ENCODE assay signal across 10 cellular contexts in genomic region chr1:93219443-93219842, GRCh38. TPM values are rescaled to one million over a fixed set of nuclear protein-coding genes. Genes with fewer than 3 reads are reported as not detected.
A peak's percentile ranks its signal among the peaks of the same experiment; 100 is the strongest.
DNase-seq lines count a peak whose midpoint lies in the region; ATAC-seq and TF ChIP-seq lines count a peak whose summit lies in the region.
"Had no signal": no experiment of that assay in that cellular context is flagged by ENCODE, and none has a peak within 500 bp of the region (broad histone marks: within the 10 kb centered on the region; RNA-seq: fewer than 3 reads in every experiment).

No MANE protein-coding gene starts in this region.

- POLR2A ChIA-PET in T-cell (lab: Charles Lee), result no interaction called here

- H3K36me3 Mint-ChIP-seq in T-cell (peaks cover 24% of the 10 kb centered on the region), CD14-positive monocyte (peaks cover 49 to 77% of the 10 kb centered on the region in 2 donors)

- H3K27ac Mint-ChIP-seq in T-cell (peak overlapping the region; percentile 34 to 77), CD14-positive monocyte (no peak overlapping the region)

- no peaks in the 10 kb centered on the region for H3K27me3 ChIP-seq in psoas muscle (ENCODE audit: insufficient read depth in 3 of 3, low read length in 2 of 3)

- H3K4me3 Mint-ChIP-seq in T-cell (peak overlapping the region; percentile 67 to 78 (median 74)), CD14-positive monocyte (no peak overlapping the region)

- WGBS in psoas muscle, 3 donors, result 91 to 92% (median 91%) methylated on average over 6 of the region's 6 CpGs

- H3K36me3 ChIP-seq in psoas muscle (ENCODE audit: insufficient read depth in 1 of 2, low read depth in 1 of 2), result peaks cover 0 to 24% of the 10 kb centered on the region in 2 donors

- TF ChIP-seq CTCF in fibroblast of villous mesenchyme (IDR thresholded peaks at IDR 0.05; ENCODE audit: insufficient read depth, low read depth, low read length), result no peak
- TF ChIP-seq CTCF in psoas muscle (IDR thresholded peaks at IDR 0.05), result no peak
- TF ChIP-seq CTCF in CD14-positive monocyte (IDR thresholded peaks at IDR 0.05), result no peak

- no peaks in the 10 kb centered on the region for H3K9me3 ChIP-seq in psoas muscle

- no peaks in the 10 kb centered on the region for H3K27me3 Mint-ChIP-seq in T-cell
- H3K27me3 Mint-ChIP-seq in CD14-positive monocyte (ENCODE audit: low read depth in 3 of 3), result peaks cover 0 to 1% (median 0%) of the 10 kb centered on the region in 3 donors

- ATAC-seq in GM21619 (IDR thresholded peaks at IDR 0.05; ENCODE audit: unreplicated experiment) (peak; percentile 72), T-cell (replicated peaks in 1 of 4) (peak; percentile 58 to 64 (median 60)), HG02571 (IDR thresholded peaks at IDR 0.05; ENCODE audit: unreplicated experiment) (no peak), psoas muscle (no peak)

- DNase-seq in GF-D8 (lab: John Stamatoyannopoulos, UW) (peak; percentile 54), T-cell (no peak), fibroblast of villous mesenchyme (ENCODE audit: low read depth) (peak; percentile 10), psoas muscle (no peak), Ammon's horn (ENCODE audit: low spot score) (no peak), CD14-positive monocyte (ENCODE audit: low spot score) (no peak)
- DNase-seq: islet precursor cell, NCI-H2081 had no signal

- H3K4me1 Mint-ChIP-seq in T-cell, result peaks cover 18 to 25% (median 22%) of the 10 kb centered on the region in 3 donors
- H3K4me1 Mint-ChIP-seq in CD14-positive monocyte, result no peaks in the 10 kb centered on the region

- no peaks in the 10 kb centered on the region for H3K9me3 Mint-ChIP-seq in T-cell
- H3K9me3 Mint-ChIP-seq in CD14-positive monocyte, result peaks cover 0 to 2% (median 0%) of the 10 kb centered on the region in 7 donors

- intact Hi-C loops in psoas muscle (cut with DNase I), result no loop called here
- intact Hi-C loops in CD14-positive monocyte (cut with micrococcal nuclease), result no loop called here

- H3K27ac ChIP-seq in psoas muscle, result no peak overlapping the region

- H3K4me3 ChIP-seq in fibroblast of villous mesenchyme (ENCODE audit: low read depth, low read length) (no peak overlapping the region), psoas muscle (no peak overlapping the region)

- CTCF ChIA-PET in T-cell (lab: Charles Lee), result interaction anchor here in 1 of 2 donors (0.5 kb wide), 1 partner anchor 247 kb away, joined by 3 read pairs; no protein-coding TSS in a partner anchor

- no peaks in the 10 kb centered on the region for H3K4me1 ChIP-seq in psoas muscle

RNA-seq across cellular contexts. Expression of gene CCDC18, which starts 38.9 kb away (rescaled TPM):
- total RNA-seq in T-cell (10 to 100 TPM in 1 of 5 donors, 1 to 10 TPM in 4; 7.4 to 10.1 (median 8.8) TPM), fibroblast of villous mesenchyme (10.3 and 14.7 TPM in 2 replicates), psoas muscle (1 to 10 TPM; 3.1 to 4.6 (median 3.8) TPM)
- polyA plus RNA-seq in psoas muscle (1 to 10 TPM; 3.9 to 4.5 (median 4.0) TPM), CD14-positive monocyte (1 to 10 TPM; 2.8 to 5.9 TPM)

RNA-seq across cellular contexts. Expression of gene TMED5, which starts 39.2 kb away (rescaled TPM):
- total RNA-seq in T-cell (10 to 100 TPM; 40.9 to 47.6 (median 44.8) TPM), fibroblast of villous mesenchyme (50.6 and 82.5 TPM in 2 replicates), psoas muscle (10 to 100 TPM; 38.6 to 89.0 (median 64.6) TPM)
- polyA plus RNA-seq in psoas muscle (10 to 100 TPM; 37.9 to 92.2 (median 65.6) TPM), CD14-positive monocyte (10 to 100 TPM; 62.8 to 75.8 TPM)

Comparison
In these comparisons a context has a peak if more than half of its experiments do, and no peak if none do; other contexts are left out.
1. DNase-seq: peak in GF-D8 (single experiment) and fibroblast of villous mesenchyme (single experiment); none in T-cell (0 of 34), psoas muscle (0 of 2), Ammon's horn (single experiment) and CD14-positive monocyte (single experiment).
2. ATAC-seq: peak in GM21619 (single experiment) and T-cell (4 of 4); none in HG02571 (single experiment) and psoas muscle (0 of 4).
3. H3K27ac Mint-ChIP-seq: peak in T-cell (2 of 2); none in CD14-positive monocyte (0 of 7).
4. H3K4me3 Mint-ChIP-seq: peak in T-cell (3 of 3); none in CD14-positive monocyte (0 of 2).